8 cellular contexts compared by ENCODE assay signal in the genomic region with DNA sequence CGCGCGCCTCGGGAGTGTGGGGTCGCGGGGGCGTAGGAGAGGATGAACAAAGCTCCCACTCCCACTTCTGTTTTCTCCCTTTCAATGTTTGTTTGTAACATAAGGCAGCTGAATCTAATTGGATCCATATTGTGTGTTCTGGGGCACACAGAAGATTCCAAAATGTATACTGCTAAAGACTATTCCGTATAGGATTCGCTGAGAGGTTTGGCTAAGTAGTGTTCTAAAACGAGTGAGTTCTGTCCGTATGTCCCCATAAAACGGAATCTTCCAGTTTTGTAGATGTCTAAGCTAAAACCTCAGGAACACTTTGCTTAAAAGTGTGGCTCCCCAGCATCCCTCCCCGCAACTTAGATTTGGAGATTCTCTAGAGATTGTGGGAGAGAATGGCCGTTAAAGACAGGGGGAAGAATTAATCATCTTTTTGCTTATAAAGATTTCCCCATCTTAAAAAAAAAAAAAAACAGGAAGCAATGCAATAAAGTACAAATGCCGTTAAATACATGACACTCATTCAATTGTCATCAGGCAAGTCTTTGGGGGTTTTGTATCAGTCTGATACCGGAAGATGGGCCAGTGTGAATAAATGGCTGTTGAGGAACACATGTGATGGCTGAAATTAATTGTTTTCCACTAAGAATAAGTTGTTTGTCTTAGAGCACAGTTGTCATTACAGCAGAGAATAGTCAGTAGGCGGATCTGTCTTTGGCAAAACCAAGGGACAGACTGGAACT. TPM values are rescaled to one million over a fixed set of nuclear protein-coding genes. Genes with fewer than 3 reads are reported as not detected.
DNase-seq lines count a peak whose midpoint lies in the region; ATAC-seq and TF ChIP-seq lines count a peak whose summit lies in the region.

No MANE protein-coding gene starts in this region.

- intact Hi-C loops in right cardiac atrium (cut with DNase I), result no loop called here

- no peak overlapping the region for H3K27ac Mint-ChIP-seq in WTC11

- H3K27me3 Mint-ChIP-seq in WTC11 (ENCODE audit: low read depth), result peaks cover 68% of the 10 kb centered on the region

- H3K27me3 ChIP-seq in right cardiac atrium (ENCODE audit: control insufficient read depth, insufficient read depth), result no peaks in the 10 kb centered on the region

- DNase-seq in WTC11 (ENCODE audit: low spot score), result no peak
- no peak for DNase-seq in right cardiac atrium
- DNase-seq in skeletal muscle cell (ENCODE audit: low read depth), result no peak
- DNase-seq in SIG-M5 (lab: John Stamatoyannopoulos, UW), result no peak
- DNase-seq in MV-4-11 (lab: John Stamatoyannopoulos, UW), result no peak
- no peak for DNase-seq in Kasumi-1 (lab: John Stamatoyannopoulos, UW)

- H3K4me1 Mint-ChIP-seq in WTC11, result peaks cover 18% of the 10 kb centered on the region

- TF ChIP-seq CTCF in WTC11 (IDR thresholded peaks at IDR 0.05), result no peak

- H3K27ac ChIP-seq in right cardiac atrium (ENCODE audit: low read length), result no peak overlapping the region

- H3K4me3 ChIP-seq in right cardiac atrium (ENCODE audit: low read length), result peak overlapping the region; percentile 51
- H3K4me3 ChIP-seq in skeletal muscle cell (ENCODE audit: low read depth, low read length), result peak overlapping the region; percentile 62

- H3K36me3 ChIP-seq in ES-I3 (ENCODE audit: insufficient read depth, low read length), result no peaks in the 10 kb centered on the region

- POLR2A ChIA-PET in WTC11 (lab: Charles Lee), result interaction anchor here (0.5 kb wide), 1 partner anchor 72 kb away, joined by 3 read pairs; no protein-coding TSS in a partner anchor

- CTCF ChIA-PET in WTC11 (lab: Charles Lee), result interaction anchor here (1.0 kb wide), 1 partner anchor 397 kb away, joined by 3 read pairs; no protein-coding TSS in a partner anchor

- H3K4me1 ChIP-seq in ES-I3 (ENCODE audit: insufficient read depth, low read length) (0 out of 2 replicates have a peak, but pooled peaks cover 3% of the 10 kb centered on the region), right cardiac atrium (ENCODE audit: control insufficient read depth, insufficient read depth, low read length) (no peaks in the 10 kb centered on the region)

- H3K9me3 Mint-ChIP-seq in WTC11, result no peaks in the 10 kb centered on the region

- H3K9ac ChIP-seq in ES-I3 (ENCODE audit: low read depth, low read length), result peak overlapping the region; percentile 80

- H3K9me3 ChIP-seq in ES-I3 (ENCODE audit: control insufficient read depth, insufficient read depth, low read length), result no peaks in the 10 kb centered on the region
- H3K9me3 ChIP-seq in right cardiac atrium (ENCODE audit: control insufficient read depth, low read length), result no peaks in the 10 kb centered on the region

- ATAC-seq in WTC11, result no peak
- ATAC-seq in right cardiac atrium, result no peak
- ATAC-seq in HG03196 (IDR thresholded peaks at IDR 0.05; ENCODE audit: unreplicated experiment), result no peak

- WGBS in right cardiac atrium, result 10% methylated on average over 17 of the region's 17 CpGs

- no peaks in the 10 kb centered on the region for H3K36me3 Mint-ChIP-seq in WTC11

- H3K4me3 Mint-ChIP-seq in WTC11, result peak overlapping the region; percentile 88

TF ChIP-seq in WTC11, 78 proteins besides CTCF, POLR2A, EP300 and RAD21:
- TF ChIP-seq, protein P1, sequence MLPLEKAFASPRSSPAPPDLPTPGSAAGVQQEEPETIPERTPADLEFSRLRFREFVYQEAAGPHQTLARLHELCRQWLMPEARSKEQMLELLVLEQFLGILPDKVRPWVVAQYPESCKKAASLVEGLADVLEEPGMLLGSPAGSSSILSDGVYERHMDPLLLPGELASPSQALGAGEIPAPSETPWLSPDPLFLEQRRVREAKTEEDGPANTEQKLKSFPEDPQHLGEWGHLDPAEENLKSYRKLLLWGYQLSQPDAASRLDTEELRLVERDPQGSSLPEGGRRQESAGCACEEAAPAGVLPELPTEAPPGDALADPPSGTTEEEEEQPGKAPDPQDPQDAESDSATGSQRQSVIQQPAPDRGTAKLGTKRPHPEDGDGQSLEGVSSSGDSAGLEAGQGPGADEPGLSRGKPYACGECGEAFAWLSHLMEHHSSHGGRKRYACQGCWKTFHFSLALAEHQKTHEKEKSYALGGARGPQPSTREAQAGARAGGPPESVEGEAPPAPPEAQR (CRISPR knock-in tag; IDR thresholded peaks at IDR 0.05), result no peak
- TF ChIP-seq, protein P2, sequence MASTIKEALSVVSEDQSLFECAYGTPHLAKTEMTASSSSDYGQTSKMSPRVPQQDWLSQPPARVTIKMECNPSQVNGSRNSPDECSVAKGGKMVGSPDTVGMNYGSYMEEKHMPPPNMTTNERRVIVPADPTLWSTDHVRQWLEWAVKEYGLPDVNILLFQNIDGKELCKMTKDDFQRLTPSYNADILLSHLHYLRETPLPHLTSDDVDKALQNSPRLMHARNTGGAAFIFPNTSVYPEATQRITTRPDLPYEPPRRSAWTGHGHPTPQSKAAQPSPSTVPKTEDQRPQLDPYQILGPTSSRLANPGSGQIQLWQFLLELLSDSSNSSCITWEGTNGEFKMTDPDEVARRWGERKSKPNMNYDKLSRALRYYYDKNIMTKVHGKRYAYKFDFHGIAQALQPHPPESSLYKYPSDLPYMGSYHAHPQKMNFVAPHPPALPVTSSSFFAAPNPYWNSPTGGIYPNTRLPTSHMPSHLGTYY (CRISPR knock-in tag; IDR thresholded peaks at IDR 0.05), result no peak
- TF ChIP-seq OVOL2 (CRISPR knock-in tag; IDR thresholded peaks at IDR 0.05; ENCODE audit: borderline replicate concordance) (no peak), ZNF416 (CRISPR knock-in tag; IDR thresholded peaks at IDR 0.05) (no peak), TP53 (CRISPR knock-in tag; IDR thresholded peaks at IDR 0.05) (no peak), FOXP1 (CRISPR knock-in tag; IDR thresholded peaks at IDR 0.05; ENCODE audit: borderline replicate concordance) (no peak), GRHL2 (CRISPR knock-in tag; IDR thresholded peaks at IDR 0.05; ENCODE audit: insufficient replicate concordance, severe bottlenecking) (no peak), SOX15 (CRISPR knock-in tag; IDR thresholded peaks at IDR 0.05) (no peak), NFYB (CRISPR knock-in tag; conservative IDR thresholded peaks at IDR 0.05; ENCODE audit: low read depth) (no peak), ZNF317 (CRISPR knock-in tag; IDR thresholded peaks at IDR 0.05; ENCODE audit: borderline replicate concordance, low read depth) (no peak), NFE2L1 (CRISPR knock-in tag; IDR thresholded peaks at IDR 0.05) (no peak), MYBL2 (CRISPR knock-in tag; IDR thresholded peaks at IDR 0.05) (no peak), CREB1 (CRISPR knock-in tag; IDR thresholded peaks at IDR 0.05) (no peak), NR1H2 (CRISPR knock-in tag; IDR thresholded peaks at IDR 0.05) (no peak), RELA (CRISPR knock-in tag; IDR thresholded peaks at IDR 0.05; ENCODE audit: borderline replicate concordance) (no peak), ZNF396 (CRISPR knock-in tag; IDR thresholded peaks at IDR 0.05; ENCODE audit: borderline replicate concordance) (no peak)
- TF ChIP-seq, protein P3, sequence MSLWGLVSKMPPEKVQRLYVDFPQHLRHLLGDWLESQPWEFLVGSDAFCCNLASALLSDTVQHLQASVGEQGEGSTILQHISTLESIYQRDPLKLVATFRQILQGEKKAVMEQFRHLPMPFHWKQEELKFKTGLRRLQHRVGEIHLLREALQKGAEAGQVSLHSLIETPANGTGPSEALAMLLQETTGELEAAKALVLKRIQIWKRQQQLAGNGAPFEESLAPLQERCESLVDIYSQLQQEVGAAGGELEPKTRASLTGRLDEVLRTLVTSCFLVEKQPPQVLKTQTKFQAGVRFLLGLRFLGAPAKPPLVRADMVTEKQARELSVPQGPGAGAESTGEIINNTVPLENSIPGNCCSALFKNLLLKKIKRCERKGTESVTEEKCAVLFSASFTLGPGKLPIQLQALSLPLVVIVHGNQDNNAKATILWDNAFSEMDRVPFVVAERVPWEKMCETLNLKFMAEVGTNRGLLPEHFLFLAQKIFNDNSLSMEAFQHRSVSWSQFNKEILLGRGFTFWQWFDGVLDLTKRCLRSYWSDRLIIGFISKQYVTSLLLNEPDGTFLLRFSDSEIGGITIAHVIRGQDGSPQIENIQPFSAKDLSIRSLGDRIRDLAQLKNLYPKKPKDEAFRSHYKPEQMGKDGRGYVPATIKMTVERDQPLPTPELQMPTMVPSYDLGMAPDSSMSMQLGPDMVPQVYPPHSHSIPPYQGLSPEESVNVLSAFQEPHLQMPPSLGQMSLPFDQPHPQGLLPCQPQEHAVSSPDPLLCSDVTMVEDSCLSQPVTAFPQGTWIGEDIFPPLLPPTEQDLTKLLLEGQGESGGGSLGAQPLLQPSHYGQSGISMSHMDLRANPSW (CRISPR knock-in tag; conservative IDR thresholded peaks at IDR 0.05; ENCODE audit: low read depth), result no peak

RNA-seq across cellular contexts. Expression of a gene that starts 1.5 kb away (rescaled TPM):
- total RNA-seq in WTC11 (2021), result 11.7 to 13.0 TPM (median 11.8 TPM) in 3 replicates
- 1 to 10 TPM; 6.4 to 8.4 (median 7.3) TPM for total RNA-seq in right cardiac atrium
- polyA plus RNA-seq in right cardiac atrium, result 3.8 TPM
